ENCODE assay signal across 8 cellular contexts in the genomic region with DNA sequence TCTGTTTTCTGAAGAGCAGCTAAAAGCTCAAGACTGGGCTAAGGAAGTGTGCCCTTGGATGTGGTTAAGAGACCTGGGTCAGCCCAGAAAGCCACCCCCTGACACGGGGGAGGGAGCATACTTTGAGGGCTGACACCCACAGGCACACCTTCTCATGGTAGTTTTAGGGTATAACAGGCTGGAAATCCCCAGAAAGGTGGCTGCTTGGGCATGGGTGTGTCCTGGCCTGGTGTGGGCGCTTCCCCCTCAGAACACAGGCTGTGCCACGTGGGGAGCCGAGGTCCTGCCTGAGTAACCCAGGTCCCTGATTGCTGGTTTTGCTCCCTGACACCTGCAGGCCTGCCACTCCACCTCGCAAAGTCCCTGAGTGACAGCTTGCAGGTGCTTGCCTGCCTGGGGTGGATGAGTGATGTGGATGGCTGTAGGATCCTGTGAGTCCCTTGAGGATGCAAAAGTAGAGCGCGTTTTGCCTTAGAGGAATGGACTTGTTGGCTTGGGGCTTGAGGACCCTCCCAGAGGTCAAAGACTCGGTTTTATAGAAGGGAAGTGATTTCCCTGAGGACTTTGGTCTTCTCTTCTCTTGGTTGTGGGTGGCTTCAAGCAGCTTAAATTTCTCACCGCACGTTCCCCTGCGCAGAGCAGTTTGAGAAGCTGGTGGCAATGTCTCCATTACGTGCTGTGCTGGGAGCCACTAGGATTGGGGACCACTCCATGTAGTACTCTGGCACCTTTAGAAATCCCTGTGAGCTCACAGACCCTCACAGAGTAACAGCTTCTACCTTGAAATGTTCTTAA.
DNase-seq lines count a peak whose midpoint lies in the region; ATAC-seq and TF ChIP-seq lines count a peak whose summit lies in the region.

No MANE protein-coding gene starts in this region.

- peaks cover 19% of the 10 kb centered on the region for H3K4me1 Mint-ChIP-seq in neural progenitor cell

- no peak overlapping the region for H3K4ac ChIP-seq in mesendoderm (ENCODE audit: low read depth, low read length)

- no peak overlapping the region for H3K18ac ChIP-seq in mesendoderm (ENCODE audit: low read length)

- no peaks in the 10 kb centered on the region for H3K36me3 ChIP-seq in neural progenitor cell
- peaks cover 7% of the 10 kb centered on the region for H3K36me3 ChIP-seq in mesendoderm (ENCODE audit: control insufficient read depth, insufficient read depth, low read length)

- H3K27ac ChIP-seq in neural progenitor cell (no peak overlapping the region), mesendoderm (ENCODE audit: low read depth, low read length) (no peak overlapping the region)

- no peak overlapping the region for H3K4me3 Mint-ChIP-seq in neural progenitor cell

- no peak overlapping the region for H2BK120ac ChIP-seq in mesendoderm (ENCODE audit: low read depth, low read length)

- no peaks in the 10 kb centered on the region for H3K9me3 ChIP-seq in neural progenitor cell (ENCODE audit: low read depth)

- no peaks in the 10 kb centered on the region for H3K79me1 ChIP-seq in mesendoderm (ENCODE audit: low read length)

- ATAC-seq in GM19463 (IDR thresholded peaks at IDR 0.05; ENCODE audit: unreplicated experiment): peak; percentile 68
- peak; percentile 61 for ATAC-seq in HG03469 (IDR thresholded peaks at IDR 0.05; ENCODE audit: unreplicated experiment)

- no peak overlapping the region for H4K8ac ChIP-seq in mesendoderm (ENCODE audit: low read depth, low read length)

- H3K27ac Mint-ChIP-seq in neural progenitor cell: peak overlapping the region; percentile 43

- H3K27me3 Mint-ChIP-seq in neural progenitor cell (ENCODE audit: insufficient read depth, low read depth): peaks cover 3% of the 10 kb centered on the region

- in situ Hi-C loops in KBM-7 (cut with MboI; ENCODE audit: low pct_unique_long_range_greater_than_20kb, low sequenced_read_pairs): no loop called here

- DNase-seq in activated T-cell treated with anti-CD3 and anti-CD28 coated beads, Interleukin-2, amount 50 U/mL, for 48 hours: peak; percentile 38 to 49
- DNase-seq in neural progenitor cell (ENCODE audit: low spot score) (no peak), glomerular visceral epithelial cell (ENCODE audit: extremely low spot score) (no peak), NCI-H187 treated with DMSO at 0.1 percent for 48 hours (lab: John Stamatoyannopoulos, UW) (no peak), mesendoderm (no peak), KBM-7 (no peak)

- H3K4me3 ChIP-seq in neural progenitor cell: no peak overlapping the region
- H3K4me3 ChIP-seq in mesendoderm (ENCODE audit: low read length): no peak overlapping the region

- no peaks in the 10 kb centered on the region for H3K4me1 ChIP-seq in neural progenitor cell
- peaks cover 6% of the 10 kb centered on the region for H3K4me1 ChIP-seq in mesendoderm (ENCODE audit: control insufficient read depth, low read depth, low read length)

- H2BK5ac ChIP-seq in mesendoderm (ENCODE audit: low read length): no peak overlapping the region

- H3K56ac ChIP-seq in mesendoderm (ENCODE audit: low read length): no peak overlapping the region

- no peak overlapping the region for H2AK5ac ChIP-seq in mesendoderm (ENCODE audit: low read length)

- no peak overlapping the region for H2AFZ ChIP-seq in neural progenitor cell (replicated peaks)

- H2BK15ac ChIP-seq in mesendoderm (replicated peaks; ENCODE audit: low read depth): no peak overlapping the region

- H3K27me3 ChIP-seq in neural progenitor cell (no peaks in the 10 kb centered on the region), mesendoderm (ENCODE audit: insufficient read depth, low read length, poor library complexity) (no peaks in the 10 kb centered on the region)

- no peaks in the 10 kb centered on the region for H3F3A ChIP-seq in neural progenitor cell (ENCODE audit: low read depth)

- H3K23ac ChIP-seq in mesendoderm (ENCODE audit: low read length): no peak overlapping the region

- H3K9ac ChIP-seq in neural progenitor cell (no peak overlapping the region), mesendoderm (ENCODE audit: low read length) (no peak overlapping the region)

- no peaks in the 10 kb centered on the region for H4K20me1 ChIP-seq in neural progenitor cell (ENCODE audit: low read depth)

- WGBS in mesendoderm (ENCODE audit: extremely low coverage, insufficient coverage, low lambda C conversion rate): no CpG with 5 or more reads among the region's 12 CpGs

- H3K79me2 ChIP-seq in neural progenitor cell (ENCODE audit: low read depth): no peaks in the 10 kb centered on the region
- no peaks in the 10 kb centered on the region for H3K79me2 ChIP-seq in mesendoderm (ENCODE audit: control insufficient read depth, insufficient read depth, low read length)

- peaks cover 18% of the 10 kb centered on the region for H3K36me3 Mint-ChIP-seq in neural progenitor cell

- H3K9me3 Mint-ChIP-seq in neural progenitor cell: no peaks in the 10 kb centered on the region

- no peak overlapping the region for H4K5ac ChIP-seq in mesendoderm (ENCODE audit: low read length)

- no peak for TF ChIP-seq CTCF in neural progenitor cell (IDR thresholded peaks at IDR 0.05)

- no peak overlapping the region for H3K4me2 ChIP-seq in neural progenitor cell
- no peak overlapping the region for H3K4me2 ChIP-seq in mesendoderm (ENCODE audit: low read length)

Comparison
In these comparisons a context has a peak if more than half of its experiments do, and no peak if none do; other contexts are left out.
1. DNase-seq: peak in activated T-cell treated with anti-CD3 and anti-CD28 coated beads, Interleukin-2, amount 50 U/mL, for 48 hours (2 of 2); none in neural progenitor cell (single experiment), glomerular visceral epithelial cell (single experiment), NCI-H187 treated with DMSO at 0.1 percent for 48 hours (single experiment), mesendoderm (single experiment) and KBM-7 (single experiment).